17 cellular contexts compared by ENCODE assay signal in the genomic region with DNA sequence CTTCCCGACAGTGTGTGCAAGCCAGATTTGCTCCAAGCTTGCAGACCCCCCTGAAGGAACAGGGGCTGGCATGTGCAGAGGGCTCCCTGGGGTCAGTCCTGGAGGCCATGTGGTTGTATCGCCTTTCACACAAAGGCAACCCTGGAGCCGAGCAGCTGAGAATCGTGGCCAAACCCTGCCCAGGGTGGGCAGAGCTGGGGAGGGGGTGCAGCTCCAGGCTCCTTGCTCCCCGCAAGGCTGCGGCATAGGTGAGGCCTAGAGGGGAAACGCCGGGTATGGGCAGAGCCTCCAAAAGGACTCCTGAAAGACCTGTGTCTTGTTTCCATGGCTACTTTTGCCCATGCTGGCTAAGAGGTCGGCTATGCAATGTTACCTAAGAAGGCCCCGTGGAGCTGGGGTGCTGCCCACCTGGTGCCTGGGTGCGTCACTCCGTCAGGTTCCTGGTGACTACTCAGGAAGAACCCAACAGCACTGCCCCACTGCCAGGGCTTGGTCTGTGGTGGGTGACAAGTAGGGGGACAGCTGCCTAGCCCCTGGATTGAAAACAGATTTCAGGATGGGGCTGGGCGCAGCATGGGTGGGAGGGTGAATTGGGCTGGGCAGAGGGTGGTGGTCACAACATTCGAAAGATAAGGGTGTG.
"Had no signal": no experiment of that assay in that cellular context is flagged by ENCODE, and none has a peak within 500 bp of the region (broad histone marks: within the 10 kb centered on the region; RNA-seq: fewer than 3 reads in every experiment).

No MANE protein-coding gene starts in this region.

- H3K27ac Mint-ChIP-seq: activated naive CD8-positive, alpha-beta T cell treated with anti-CD3 and anti-CD28 coated beads, Interleukin-2, amount 10 ng/mL, durations not matched to agents 7 days and 5 days; activated T-helper 17 cell treated with anti-CD3 and anti-CD28 coated beads, Interleukin-2, amount 50 U/mL, for 72 hours; brain; naive thymus-derived CD8-positive, alpha-beta T cell; T-helper 1 cell treated with Interleukin-12 subunit alpha and Interleukin-12 subunit beta and Interleukin-4 antibody, amounts not matched to agents 30 μg/mL and 1 μg/mL, for 36 hours had no signal

- H3K4me1 Mint-ChIP-seq: activated naive CD8-positive, alpha-beta T cell treated with anti-CD3 and anti-CD28 coated beads, Interleukin-2, amount 10 ng/mL, durations not matched to agents 7 days and 5 days; activated T-helper 17 cell treated with anti-CD3 and anti-CD28 coated beads, Interleukin-2, amount 50 U/mL, for 72 hours; brain had no signal

- DNase-seq: activated CD4-positive, alpha-beta T cell treated with anti-CD3 and anti-CD28 coated beads, Interleukin-2, amount 50 U/mL, for 1 hour; activated naive CD4-positive, alpha-beta T cell treated with Interleukin-2 at 50 U/mL for 16 hours; activated naive CD8-positive, alpha-beta T cell treated with anti-CD3 and anti-CD28 coated beads, Interleukin-2, amount 10 ng/mL, durations not matched to agents 7 days and 5 days; activated T-cell treated with anti-CD3 and anti-CD28 coated beads, Interleukin-2, amount 50 U/mL, for 1 hour; central memory CD4-positive, alpha-beta T cell; colonic mucosa; gastrocnemius medialis; kidney glomerular epithelial cell; mesendoderm; naive thymus-derived CD8-positive, alpha-beta T cell; stimulated activated CD4-positive, alpha-beta T cell treated with anti-CD3 and anti-CD28 coated beads, Interleukin-12 subunit alpha, Interleukin-12 subunit beta, amount 100 ng/mL, for 4 hours; stimulated activated CD4-positive, alpha-beta T cell treated with anti-CD3 and anti-CD28 coated beads, Interleukin-1b, Interleukin-23, amount 100 ng/mL, for 48 hours; stimulated activated naive CD8-positive, alpha-beta T cell treated with anti-CD3 and anti-CD28 coated beads, Interleukin-15, Interleukin-2, amounts not matched to agents 100 U/mL and 50 U/mL, for 24 hours had no signal

- H3K36me3 Mint-ChIP-seq: activated naive CD8-positive, alpha-beta T cell treated with anti-CD3 and anti-CD28 coated beads, Interleukin-2, amount 10 ng/mL, durations not matched to agents 7 days and 5 days; brain; naive thymus-derived CD8-positive, alpha-beta T cell had no signal

- H3K9me3 Mint-ChIP-seq: activated T-helper 17 cell treated with anti-CD3 and anti-CD28 coated beads, Interleukin-2, amount 50 U/mL, for 72 hours; brain; naive thymus-derived CD8-positive, alpha-beta T cell; T-helper 1 cell treated with Interleukin-12 subunit alpha and Interleukin-12 subunit beta and Interleukin-4 antibody, amounts not matched to agents 30 μg/mL and 1 μg/mL, for 36 hours had no signal

- H3K4me3 Mint-ChIP-seq: activated naive CD8-positive, alpha-beta T cell treated with anti-CD3 and anti-CD28 coated beads, Interleukin-2, amount 10 ng/mL, durations not matched to agents 7 days and 5 days; activated T-helper 17 cell treated with anti-CD3 and anti-CD28 coated beads, Interleukin-2, amount 50 U/mL, for 72 hours; brain; naive thymus-derived CD8-positive, alpha-beta T cell; T-helper 1 cell treated with Interleukin-12 subunit alpha and Interleukin-12 subunit beta and Interleukin-4 antibody, amounts not matched to agents 30 μg/mL and 1 μg/mL, for 36 hours had no signal

- ATAC-seq: activated CD4-positive, CD25-positive, alpha-beta regulatory T cell treated with anti-CD3 and anti-CD28 coated beads, Interleukin-2, amount 50 U/mL, for 24 hours; activated T-helper 17 cell treated with anti-CD3 and anti-CD28 coated beads, Interleukin-2, amount 50 U/mL, for 72 hours; gastrocnemius medialis; naive thymus-derived CD8-positive, alpha-beta T cell; stimulated activated naive CD8-positive, alpha-beta T cell treated with anti-CD3 and anti-CD28 coated beads, Interleukin-15, Interleukin-2, amounts not matched to agents 100 U/mL and 50 U/mL, for 24 hours had no signal
